ENCODE assay signal across 23 cellular contexts in the genomic region with DNA sequence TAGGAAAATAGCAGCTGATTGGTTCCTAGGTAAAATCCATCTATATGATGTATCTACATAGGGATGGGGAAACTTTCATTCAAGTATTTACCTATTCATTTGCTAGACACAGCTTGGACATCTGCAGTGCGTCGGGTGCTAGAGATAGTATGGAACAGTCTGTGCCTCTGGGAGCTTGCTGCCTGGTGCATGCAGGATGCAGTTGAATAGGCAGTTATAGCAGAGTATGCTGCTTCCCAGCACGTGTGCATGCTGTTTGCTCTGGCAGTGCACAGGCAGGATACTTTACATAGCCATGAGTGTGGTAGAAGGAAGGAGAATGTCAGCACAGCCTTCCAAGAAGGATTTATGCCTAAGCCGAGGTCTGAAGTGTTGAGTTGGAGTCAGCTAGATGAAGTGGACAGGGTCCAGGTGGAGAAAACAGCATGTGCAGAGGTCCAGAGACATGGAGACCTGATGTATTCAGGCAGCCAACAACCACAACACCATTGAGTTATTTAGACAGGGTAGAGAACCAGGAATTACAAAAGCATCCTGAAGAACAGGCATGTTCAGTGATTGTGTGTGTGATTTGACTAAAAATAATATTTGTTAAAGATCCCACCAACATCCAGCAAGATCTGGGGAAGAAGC. TPM values are rescaled to one million over a fixed set of nuclear protein-coding genes. Genes with fewer than 3 reads are reported as not detected.
DNase-seq lines count a peak whose midpoint lies in the region; ATAC-seq and TF ChIP-seq lines count a peak whose summit lies in the region.
"Had no signal": no experiment of that assay in that cellular context is flagged by ENCODE, and none has a peak within 500 bp of the region (broad histone marks: within the 10 kb centered on the region; RNA-seq: fewer than 3 reads in every experiment).

No MANE protein-coding gene starts in this region.

- TF ChIP-seq CTCF in osteocyte (IDR thresholded peaks at IDR 0.05) (no peak), body of pancreas (IDR thresholded peaks at IDR 0.05) (no peak)

- TF ChIP-seq POLR2A in erythroblast (IDR thresholded peaks at IDR 0.05; ENCODE audit: low read length) (peak; percentile 18), body of pancreas (IDR thresholded peaks at IDR 0.05) (no peak)

- H3K36me3 Mint-ChIP-seq in osteocyte (ENCODE audit: unreplicated experiment), result peaks cover 33% of the 10 kb centered on the region

- 57% methylated on average over 4 of the region's 4 CpGs for WGBS in right cardiac atrium
- WGBS in aorta, 2 donors, result 8 to 15% methylated on average over 4 of the region's 4 CpGs
- 80 to 86% methylated on average over 4 of the region's 4 CpGs for WGBS in body of pancreas, 2 donors

- H3K4me1 Mint-ChIP-seq in osteocyte (ENCODE audit: unreplicated experiment), result peaks cover 31% of the 10 kb centered on the region

- H3K9me3 ChIP-seq in right cardiac atrium (ENCODE audit: control insufficient read depth, low read length) (no peaks in the 10 kb centered on the region), aorta (ENCODE audit: control insufficient read depth, low read length) (no peaks in the 10 kb centered on the region), body of pancreas (no peaks in the 10 kb centered on the region)

- H3K27ac Mint-ChIP-seq in osteocyte (ENCODE audit: unreplicated experiment), result no peak overlapping the region
- H3K27ac Mint-ChIP-seq: activated CD8-positive, alpha-beta T cell treated with anti-CD3 and anti-CD28 coated beads for 36 hours; activated naive CD4-positive, alpha-beta T cell treated with anti-CD3 and anti-CD28 coated beads, Interleukin-2, amount 50 U/mL, for 24 hours; activated T-cell treated with anti-CD3 and anti-CD28 coated beads, Interleukin-2, amount 50 U/mL, for 24 hours; CD4-positive, alpha-beta T cell; mesothelial cell of epicardium; neural progenitor cell had no signal

- H3K27ac ChIP-seq in right cardiac atrium (ENCODE audit: low read length) (peak overlapping the region; percentile 43), aorta (ENCODE audit: low read depth in 1 of 2, low read length in 2 of 2) (peak overlapping the region; percentile 73 to 78), body of pancreas (no peak overlapping the region)
- H3K27ac ChIP-seq: brain microvascular endothelial cell, HL-60, neural progenitor cell had no signal

- H3K4me3 ChIP-seq in right cardiac atrium (ENCODE audit: low read length), result no peak overlapping the region
- peak overlapping the region in 1 of 2 donors; percentile 38 for H3K4me3 ChIP-seq in aorta (ENCODE audit: low read length in 2 of 2)
- no peak overlapping the region for H3K4me3 ChIP-seq in body of pancreas
- H3K4me3 ChIP-seq: neural progenitor cell had no signal

- intact Hi-C loops in right cardiac atrium (cut with DNase I), result no loop called here
- intact Hi-C loops in left cardiac atrium (cut with DNase I), result no loop called here
- intact Hi-C loops in aorta (cut with DNase I), result no loop called here
- intact Hi-C loops in body of pancreas (cut with DNase I), result no loop called here

- H3K27me3 ChIP-seq in right cardiac atrium (ENCODE audit: control insufficient read depth, insufficient read depth) (no peaks in the 10 kb centered on the region), aorta (ENCODE audit: control insufficient read depth in 1 of 2, insufficient read depth in 2 of 2, low read length in 1 of 2) (no peaks in the 10 kb centered on the region), body of pancreas (no peaks in the 10 kb centered on the region)
- H3K27me3 ChIP-seq: brain microvascular endothelial cell, neural progenitor cell had no signal

- H3K9me3 Mint-ChIP-seq in osteocyte (ENCODE audit: unreplicated experiment), result no peaks in the 10 kb centered on the region
- H3K9me3 Mint-ChIP-seq: activated CD8-positive, alpha-beta T cell treated with anti-CD3 and anti-CD28 coated beads for 36 hours; activated naive CD4-positive, alpha-beta T cell treated with anti-CD3 and anti-CD28 coated beads, Interleukin-2, amount 50 U/mL, for 24 hours; activated T-cell treated with anti-CD3 and anti-CD28 coated beads, Interleukin-2, amount 50 U/mL, for 24 hours; CD4-positive, alpha-beta T cell; mesothelial cell of epicardium; neural progenitor cell had no signal

- H3K27me3 Mint-ChIP-seq in osteocyte (ENCODE audit: unreplicated experiment), result no peaks in the 10 kb centered on the region
- H3K27me3 Mint-ChIP-seq: activated CD8-positive, alpha-beta T cell treated with anti-CD3 and anti-CD28 coated beads for 36 hours; activated naive CD4-positive, alpha-beta T cell treated with anti-CD3 and anti-CD28 coated beads, Interleukin-2, amount 50 U/mL, for 24 hours; activated T-cell treated with anti-CD3 and anti-CD28 coated beads, Interleukin-2, amount 50 U/mL, for 24 hours; CD4-positive, alpha-beta T cell had no signal

- H3K4me1 ChIP-seq in right cardiac atrium (ENCODE audit: control insufficient read depth, insufficient read depth, low read length), result peaks cover 13% of the 10 kb centered on the region
- peaks cover 9 to 15% of the 10 kb centered on the region in 2 donors for H3K4me1 ChIP-seq in aorta (ENCODE audit: control insufficient read depth in 1 of 2, insufficient read depth in 2 of 2, low read length in 2 of 2)
- H3K4me1 ChIP-seq in body of pancreas, result peaks cover 9% of the 10 kb centered on the region

- no peak for ATAC-seq in right cardiac atrium
- ATAC-seq in left cardiac atrium, result no peak
- ATAC-seq in aorta (ENCODE audit: low FRiP score), result peak; percentile 51
- ATAC-seq in body of pancreas, result no peak
- ATAC-seq: activated CD8-positive, alpha-beta T cell treated with anti-CD3 and anti-CD28 coated beads for 36 hours had no signal

- H3K36me3 ChIP-seq in aorta (ENCODE audit: control insufficient read depth in 1 of 2, insufficient read depth in 2 of 2, low read length in 1 of 2) (peaks cover 3 to 5% of the 10 kb centered on the region in 2 donors), body of pancreas (replicated peaks in 1 of 2; ENCODE audit: insufficient read depth in 1 of 2, low read depth in 2 of 2) (peaks cover 0 to 3% of the 10 kb centered on the region in 2 donors)

- DNase-seq in right cardiac atrium (no peak), left cardiac atrium (no peak), erythroblast (lab: John Stamatoyannopoulos, UW) (no peak), osteocyte (ENCODE audit: extremely low spot score, unreplicated experiment) (peak; percentile 30), aorta (peak in 1 of 2 donors; percentile 35), foreskin melanocyte (no peak), body of pancreas (no peak), NCI-H524 (lab: John Stamatoyannopoulos, UW) (no peak)
- DNase-seq: activated CD4-positive, CD25-positive, alpha-beta regulatory T cell; activated CD8-positive, alpha-beta T cell treated with anti-CD3 and anti-CD28 coated beads for 36 hours; activated T-cell treated with anti-CD3 and anti-CD28 coated beads, Interleukin-2, amount 50 U/mL, for 24 hours; brain microvascular endothelial cell; CD4-positive, alpha-beta T cell; dermis blood vessel endothelial cell; DMS53; HCEC 1CT; kidney glomerular epithelial cell; NCI-H187; NCI-H2227 treated with DMSO at 0.1 percent for 48 hours had no signal

- no peak overlapping the region for H3K4me3 Mint-ChIP-seq in osteocyte (ENCODE audit: unreplicated experiment)
- H3K4me3 Mint-ChIP-seq: activated CD8-positive, alpha-beta T cell treated with anti-CD3 and anti-CD28 coated beads for 36 hours; activated naive CD4-positive, alpha-beta T cell treated with anti-CD3 and anti-CD28 coated beads, Interleukin-2, amount 50 U/mL, for 24 hours; activated T-cell treated with anti-CD3 and anti-CD28 coated beads, Interleukin-2, amount 50 U/mL, for 24 hours; CD4-positive, alpha-beta T cell; mesothelial cell of epicardium; neural progenitor cell had no signal

RNA-seq across cellular contexts. Expression of gene MAP3K8, which starts 8.1 kb away (rescaled TPM):
- total RNA-seq in right cardiac atrium (10 to 100 TPM in 2 of 4 donors, 1 to 10 TPM in 2; 7.7 to 17.2 (median 9.6) TPM), left cardiac atrium (10 to 100 TPM; 13.1 to 25.2 TPM), osteocyte (11.5 and 13.7 TPM in 2 replicates), aorta (10 to 100 TPM; 80.3 to 85.4 TPM), body of pancreas (10 to 100 TPM in 1 of 2 donors, 1 to 10 TPM in 1; 9.9 to 11.2 TPM)
- polyA plus RNA-seq in right cardiac atrium (6.5 TPM), aorta (10 to 100 TPM; 17.0 to 57.9 TPM)

Comparison
In these comparisons a context has a peak if more than half of its experiments do, and no peak if none do; other contexts are left out.
1. H3K27ac ChIP-seq: peak in right cardiac atrium (single experiment) and aorta (2 of 2); none in body of pancreas (0 of 4).